In genomic region chr22:43007519-43008102, GRCh38 we compare ENCODE assay signal across 11 cellular contexts. TPM values are rescaled to one million over a fixed set of nuclear protein-coding genes. Genes with fewer than 3 reads are reported as not detected.
DNase-seq lines count a peak whose midpoint lies in the region; ATAC-seq and TF ChIP-seq lines count a peak whose summit lies in the region.
"Had no signal": no experiment of that assay in that cellular context is flagged by ENCODE, and none has a peak within 500 bp of the region (broad histone marks: within the 10 kb centered on the region; RNA-seq: fewer than 3 reads in every experiment).

No MANE protein-coding gene starts in this region.

- H3K4me1 Mint-ChIP-seq in CD4-positive, alpha-beta T cell (ENCODE audit: low read depth) = peaks cover 69% of the 10 kb centered on the region

- peak overlapping the region; percentile 13 for H3K4me3 Mint-ChIP-seq in CD4-positive, alpha-beta T cell

- no peaks in the 10 kb centered on the region for H3K27me3 Mint-ChIP-seq in CD4-positive, alpha-beta T cell

- H3F3A ChIP-seq in Loucy (ENCODE audit: low read depth) = 0 out of 2 replicates have a peak, but pooled peaks cover 3% of the 10 kb centered on the region

- H3K4me3 ChIP-seq in Loucy (ENCODE audit: low read length, poor library complexity, severe bottlenecking) (no peak overlapping the region), colonic mucosa (no peak overlapping the region), muscle layer of duodenum (ENCODE audit: low read depth in 1 of 2, low read length in 2 of 2) (no peak overlapping the region)
- H3K4me3 ChIP-seq: SK-N-MC, vagina had no signal

- H3K27ac Mint-ChIP-seq in CD4-positive, alpha-beta T cell = peak overlapping the region; percentile 62

- H3K4me1 ChIP-seq in Loucy (ENCODE audit: insufficient read depth, low read length, poor library complexity, severe bottlenecking) (peaks cover 57% of the 10 kb centered on the region), colonic mucosa (peaks cover 28% of the 10 kb centered on the region), muscle layer of duodenum (ENCODE audit: control insufficient read depth in 1 of 2, insufficient read depth in 2 of 2, low read length in 2 of 2) (peaks cover 20 to 34% of the 10 kb centered on the region in 2 donors)

- no peaks in the 10 kb centered on the region for H3K9me3 ChIP-seq in CD4-positive, alpha-beta T cell (ENCODE audit: control insufficient read depth, low read length)
- H3K9me3 ChIP-seq in Loucy (ENCODE audit: insufficient read depth, low read depth, low read length) (no peaks in the 10 kb centered on the region), colonic mucosa (no peaks in the 10 kb centered on the region), muscle layer of duodenum (ENCODE audit: control insufficient read depth in 1 of 2, low read length in 2 of 2) (no peaks in the 10 kb centered on the region)
- H3K9me3 ChIP-seq: vagina had no signal

- TF ChIP-seq CTCF in CD4-positive, alpha-beta T cell (IDR thresholded peaks at IDR 0.05) = no peak
- TF ChIP-seq CTCF in Loucy (conservative IDR thresholded peaks at IDR 0.05; ENCODE audit: low read length) (no peak), colonic mucosa (IDR thresholded peaks at IDR 0.05) (no peak)

- H4K20me1 ChIP-seq in Loucy (ENCODE audit: insufficient read depth, low read length, poor library complexity, severe bottlenecking) = peaks cover 77% of the 10 kb centered on the region

- H3K36me3 ChIP-seq in Loucy (ENCODE audit: insufficient read depth, low read length) = no peaks in the 10 kb centered on the region
- H3K36me3 ChIP-seq in colonic mucosa = no peaks in the 10 kb centered on the region
- H3K36me3 ChIP-seq in muscle layer of duodenum (ENCODE audit: control insufficient read depth in 1 of 2, insufficient read depth in 2 of 2, low read length in 2 of 2) = no peaks in the 10 kb centered on the region
- H3K36me3 ChIP-seq: vagina had no signal

- no peaks in the 10 kb centered on the region for H3K36me3 Mint-ChIP-seq in CD4-positive, alpha-beta T cell (ENCODE audit: low read depth)

- H3K4me2 ChIP-seq in Loucy (ENCODE audit: low read depth, low read length, poor library complexity, severe bottlenecking) = peak overlapping the region; percentile 29

- no peak overlapping the region for H3K27ac ChIP-seq in CD4-positive, alpha-beta T cell (ENCODE audit: low read depth, low read length)
- H3K27ac ChIP-seq in colonic mucosa (peak overlapping the region; percentile 92), muscle layer of duodenum (ENCODE audit: low read length) (peak overlapping the region; percentile 23)
- H3K27ac ChIP-seq: SK-N-MC, vagina had no signal

- H3K9ac ChIP-seq in Loucy (ENCODE audit: low read depth, low read length, poor library complexity, severe bottlenecking) = no peak overlapping the region
- H3K9ac ChIP-seq in colonic mucosa (ENCODE audit: low read depth in 2 of 2, low read length in 2 of 2) = peak overlapping the region in 1 of 2 donors; percentile 75

- no peaks in the 10 kb centered on the region for H3K9me2 ChIP-seq in Loucy (replicated peaks; ENCODE audit: low read depth, low read length)

- H3K9me3 Mint-ChIP-seq in CD4-positive, alpha-beta T cell = no peaks in the 10 kb centered on the region

- no peak overlapping the region for H2AFZ ChIP-seq in Loucy (ENCODE audit: low read length)

- POLR2A ChIA-PET in CD4-positive, alpha-beta T cell (lab: Charles Lee) = no interaction called here
- POLR2A ChIA-PET in HEK293T (lab: Yijun Ruan, JAX) = no interaction called here

- CTCF ChIA-PET in CD4-positive, alpha-beta T cell (lab: Charles Lee) = no interaction called here
- CTCF ChIA-PET in HEK293T (lab: Yijun Ruan, JAX) = interaction anchor here (0.6 kb wide), 1 partner anchor 51 kb away, joined by 3 read pairs; no protein-coding TSS in a partner anchor

- intact Hi-C loops in CD4-positive, alpha-beta T cell (cut with DNase I, micrococcal nuclease) = no loop called here
- intact Hi-C loops in colonic mucosa (cut with DNase I) = no loop called here

- H3K27me3 ChIP-seq in CD4-positive, alpha-beta T cell (ENCODE audit: control insufficient read depth, insufficient read depth, low read length) = no peaks in the 10 kb centered on the region
- H3K27me3 ChIP-seq in Loucy (ENCODE audit: insufficient read depth, low read length, poor library complexity, severe bottlenecking) (no peaks in the 10 kb centered on the region), colonic mucosa (no peaks in the 10 kb centered on the region), muscle layer of duodenum (ENCODE audit: low read depth, low read length) (no peaks in the 10 kb centered on the region)
- H3K27me3 ChIP-seq: vagina had no signal

- peaks cover 98% of the 10 kb centered on the region for H3K79me2 ChIP-seq in Loucy (ENCODE audit: insufficient read depth, low read length)

- no peak for ATAC-seq in CD4-positive, alpha-beta T cell (ENCODE audit: poor library complexity)
- ATAC-seq in HG02759 (IDR thresholded peaks at IDR 0.05; ENCODE audit: unreplicated experiment) = no peak

- DNase-seq in CD4-positive, alpha-beta T cell = no peak
- DNase-seq in colonic mucosa = peak; percentile 85
- no peak for DNase-seq in middle frontal gyrus (ENCODE audit: extremely low spot score, low spot score)
- no peak for DNase-seq in SW480 (ENCODE audit: low spot score)
- no peak for DNase-seq in HEK293T (ENCODE audit: extremely low spot score)
- DNase-seq: effector memory CD4-positive, alpha-beta T cell had no signal

TF ChIP-seq in HEK293T, 16 proteins besides CTCF, POLR2A, EP300 and RAD21:
- TF ChIP-seq ELF4 (IDR thresholded peaks at IDR 0.05) (no peak), HDGF (IDR thresholded peaks at IDR 0.05; ENCODE audit: borderline replicate concordance) (no peak), CTBP1 (IDR thresholded peaks at IDR 0.05; ENCODE audit: borderline replicate concordance) (no peak), NFRKB (IDR thresholded peaks at IDR 0.05) (no peak), FOXA1 (IDR thresholded peaks at IDR 0.05) (no peak), BHLHE40 (IDR thresholded peaks at IDR 0.05; ENCODE audit: borderline replicate concordance) (no peak), SUZ12 (IDR thresholded peaks at IDR 0.05) (no peak), SP1 (IDR thresholded peaks at IDR 0.05) (no peak), ARNT (IDR thresholded peaks at IDR 0.05) (no peak), TARDBP (IDR thresholded peaks at IDR 0.05) (no peak), FOXM1 (IDR thresholded peaks at IDR 0.05; ENCODE audit: borderline replicate concordance) (no peak)
- TF ChIP-seq, protein P1, sequence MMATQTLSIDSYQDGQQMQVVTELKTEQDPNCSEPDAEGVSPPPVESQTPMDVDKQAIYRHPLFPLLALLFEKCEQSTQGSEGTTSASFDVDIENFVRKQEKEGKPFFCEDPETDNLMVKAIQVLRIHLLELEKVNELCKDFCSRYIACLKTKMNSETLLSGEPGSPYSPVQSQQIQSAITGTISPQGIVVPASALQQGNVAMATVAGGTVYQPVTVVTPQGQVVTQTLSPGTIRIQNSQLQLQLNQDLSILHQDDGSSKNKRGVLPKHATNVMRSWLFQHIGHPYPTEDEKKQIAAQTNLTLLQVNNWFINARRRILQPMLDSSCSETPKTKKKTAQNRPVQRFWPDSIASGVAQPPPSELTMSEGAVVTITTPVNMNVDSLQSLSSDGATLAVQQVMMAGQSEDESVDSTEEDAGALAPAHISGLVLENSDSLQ (IDR thresholded peaks at IDR 0.05) = no peak

RNA-seq across cellular contexts. Expression of gene PACSIN2, which starts 7.3 kb away (rescaled TPM):
- total RNA-seq in CD4-positive, alpha-beta T cell = 10 to 100 TPM; 23.3 to 25.5 TPM
- 100 to 1,000 TPM; 143 to 160 TPM for total RNA-seq in colonic mucosa

Comparison
In these comparisons a context has a peak if more than half of its experiments do, and no peak if none do; other contexts are left out.
1. RNA of gene PACSIN2, which starts 7.3 kb away (total RNA-seq): 143 to 160 TPM in colonic mucosa; 23.3 to 25.5 TPM in CD4-positive, alpha-beta T cell; every median in the first group is over 4 times any median in the second.